5 cellular contexts compared by ENCODE assay signal in genomic region chr10:87424697-87425373, GRCh38.
DNase-seq lines count a peak whose midpoint lies in the region; ATAC-seq and TF ChIP-seq lines count a peak whose summit lies in the region.
"Not testable (repeated sequence)": the region's sequence is repeated elsewhere in the genome, so short reads cannot be mapped to it uniquely, and the experiment has no call there.

No MANE protein-coding gene starts in this region.

- H3K27ac Mint-ChIP-seq in progenitor cell of endocrine pancreas = peak overlapping the region; percentile 78

- H3K36me3 ChIP-seq in HEK293 (ENCODE audit: control insufficient read depth in 2 of 2, insufficient read depth in 1 of 2, low read length in 2 of 2); hepatocyte (replicated peaks; ENCODE audit: insufficient read depth, low read depth); right lobe of liver: not testable (repeated sequence)

- H3K4me1 ChIP-seq in HEK293 (ENCODE audit: control insufficient read depth, insufficient read depth, low read length); hepatocyte (ENCODE audit: insufficient read depth); right lobe of liver: not testable (repeated sequence)

- POLR2A ChIA-PET in HEK293 (lab: Yijun Ruan, JAX) = not testable (repeated sequence)

- H3K4me2 ChIP-seq in hepatocyte = peak overlapping the region; percentile 3

- H3K9me3 Mint-ChIP-seq in progenitor cell of endocrine pancreas (ENCODE audit: low read depth) = not testable (repeated sequence)

- intact Hi-C loops in right lobe of liver (cut with DNase I) = not testable (repeated sequence)

- not testable (repeated sequence) for H3K4me3 ChIP-seq in HEK293 (ENCODE audit: low read depth, low read length); hepatocyte; right lobe of liver

- H3K27ac ChIP-seq in HEK293 (ENCODE audit: extremely low read depth, low read depth, low read length); hepatocyte; right lobe of liver: not testable (repeated sequence)

- H4K20me1 ChIP-seq in hepatocyte (ENCODE audit: insufficient read depth, poor library complexity, severe bottlenecking) = not testable (repeated sequence)

- DNase-seq in hepatocyte (ENCODE audit: low spot score); left lobe of liver (ENCODE audit: low spot score); right lobe of liver; progenitor cell of endocrine pancreas (ENCODE audit: low spot score, unreplicated experiment): not testable (repeated sequence)

- H3K4me1 Mint-ChIP-seq in progenitor cell of endocrine pancreas (ENCODE audit: low read depth) = peaks cover 15% of the 10 kb centered on the region

- TF ChIP-seq POLR2A in right lobe of liver (IDR thresholded peaks at IDR 0.05) = not testable (repeated sequence)

- H3K36me3 Mint-ChIP-seq in progenitor cell of endocrine pancreas (ENCODE audit: insufficient read depth) = not testable (repeated sequence)

- 37% methylated on average over 3 of the region's 3 CpGs for WGBS in hepatocyte (ENCODE audit: low lambda C conversion rate, missing lambda C conversion rate)
- 25% methylated on average over 3 of the region's 3 CpGs for WGBS in right lobe of liver (ENCODE audit: insufficient coverage, low coverage, low lambda C conversion rate, missing lambda C conversion rate)

- not testable (repeated sequence) for H3K79me2 ChIP-seq in hepatocyte

- not testable (repeated sequence) for H3K27me3 ChIP-seq in hepatocyte, right lobe of liver

- ATAC-seq in left lobe of liver = peak; percentile 96
- ATAC-seq in right lobe of liver = peak; percentile 88 to 94 (median 92)

- H3K9me3 ChIP-seq in HEK293 (ENCODE audit: control insufficient read depth, insufficient read depth, low read depth, low read length); hepatocyte (ENCODE audit: low read depth); right lobe of liver: not testable (repeated sequence)

- not testable (repeated sequence) for H3K9me2 ChIP-seq in hepatocyte (replicated peaks; ENCODE audit: insufficient read depth)

- not testable (repeated sequence) for H2AFZ ChIP-seq in hepatocyte

- CTCF ChIA-PET in HEK293 (lab: Yijun Ruan, JAX) = not testable (repeated sequence)

- H3K27me3 Mint-ChIP-seq in progenitor cell of endocrine pancreas = not testable (repeated sequence)

- H3K4me3 Mint-ChIP-seq in progenitor cell of endocrine pancreas (ENCODE audit: low read depth) = peak overlapping the region; percentile 62

- TF ChIP-seq CTCF in HEK293 (tag by site-specific recombination; IDR thresholded peaks at IDR 0.05); hepatocyte (IDR thresholded peaks at IDR 0.05; ENCODE audit: poor library complexity); right lobe of liver (IDR thresholded peaks at IDR 0.05); progenitor cell of endocrine pancreas (IDR thresholded peaks at IDR 0.05; ENCODE audit: unreplicated experiment): not testable (repeated sequence)

TF ChIP-seq in HEK293, 187 proteins besides CTCF, POLR2A, EP300 and RAD21:
- TF ChIP-seq SCRT2 (tag by site-specific recombination; IDR thresholded peaks at IDR 0.05) = peak; percentile 44; the same call in 1 of the 2 replicates
